ENCODE assay signal across 1 cellular context in the genomic region with DNA sequence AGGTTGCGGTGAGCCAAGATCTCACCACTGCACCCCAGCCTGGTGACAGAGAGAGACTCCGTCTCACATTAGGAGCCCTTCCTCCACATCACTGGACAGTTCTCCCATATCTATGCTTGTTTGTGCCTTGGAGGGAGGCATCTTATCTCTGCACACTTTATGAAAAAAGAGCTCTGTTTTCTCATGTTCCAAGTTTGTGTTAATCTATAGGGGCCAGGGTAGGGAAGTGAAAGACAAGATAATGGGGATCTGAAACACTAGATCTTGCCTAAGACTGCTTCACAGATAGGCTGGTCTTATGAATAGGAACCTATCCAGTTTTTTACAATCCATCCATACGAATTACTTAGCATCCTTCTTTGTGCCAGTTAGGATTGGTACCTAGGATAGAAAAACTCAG.
TF ChIP-seq lines count a peak whose summit lies in the region.

No MANE protein-coding gene starts in this region.

TF ChIP-seq in SK-N-SH, 30 proteins besides CTCF, POLR2A, EP300 and RAD21 (continued from another document):
- TF ChIP-seq, protein P1, sequence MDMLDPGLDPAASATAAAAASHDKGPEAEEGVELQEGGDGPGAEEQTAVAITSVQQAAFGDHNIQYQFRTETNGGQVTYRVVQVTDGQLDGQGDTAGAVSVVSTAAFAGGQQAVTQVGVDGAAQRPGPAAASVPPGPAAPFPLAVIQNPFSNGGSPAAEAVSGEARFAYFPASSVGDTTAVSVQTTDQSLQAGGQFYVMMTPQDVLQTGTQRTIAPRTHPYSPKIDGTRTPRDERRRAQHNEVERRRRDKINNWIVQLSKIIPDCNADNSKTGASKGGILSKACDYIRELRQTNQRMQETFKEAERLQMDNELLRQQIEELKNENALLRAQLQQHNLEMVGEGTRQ (IDR thresholded peaks at IDR 0.05; ENCODE audit: borderline replicate concordance, low read depth, low read length), result no peak
- TF ChIP-seq, protein P2, sequence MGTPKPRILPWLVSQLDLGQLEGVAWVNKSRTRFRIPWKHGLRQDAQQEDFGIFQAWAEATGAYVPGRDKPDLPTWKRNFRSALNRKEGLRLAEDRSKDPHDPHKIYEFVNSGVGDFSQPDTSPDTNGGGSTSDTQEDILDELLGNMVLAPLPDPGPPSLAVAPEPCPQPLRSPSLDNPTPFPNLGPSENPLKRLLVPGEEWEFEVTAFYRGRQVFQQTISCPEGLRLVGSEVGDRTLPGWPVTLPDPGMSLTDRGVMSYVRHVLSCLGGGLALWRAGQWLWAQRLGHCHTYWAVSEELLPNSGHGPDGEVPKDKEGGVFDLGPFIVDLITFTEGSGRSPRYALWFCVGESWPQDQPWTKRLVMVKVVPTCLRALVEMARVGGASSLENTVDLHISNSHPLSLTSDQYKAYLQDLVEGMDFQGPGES (IDR thresholded peaks at IDR 0.05; ENCODE audit: low read depth, low read length), result no peak
- no peak for TF ChIP-seq POLR2AphosphoS5 (IDR thresholded peaks at IDR 0.05; ENCODE audit: low read depth, low read length)
- no peak for TF ChIP-seq RXRA (IDR thresholded peaks at IDR 0.05; ENCODE audit: borderline replicate concordance, low read depth)
- TF ChIP-seq TCF12 (IDR thresholded peaks at IDR 0.05), result no peak
- TF ChIP-seq GABPA (IDR thresholded peaks at IDR 0.05; ENCODE audit: low read depth), result no peak
- no peak for TF ChIP-seq USF1 (IDR thresholded peaks at IDR 0.05; ENCODE audit: borderline replicate concordance, low read depth)
- no peak for TF ChIP-seq ELF1 (IDR thresholded peaks at IDR 0.05)
- TF ChIP-seq, protein P3, sequence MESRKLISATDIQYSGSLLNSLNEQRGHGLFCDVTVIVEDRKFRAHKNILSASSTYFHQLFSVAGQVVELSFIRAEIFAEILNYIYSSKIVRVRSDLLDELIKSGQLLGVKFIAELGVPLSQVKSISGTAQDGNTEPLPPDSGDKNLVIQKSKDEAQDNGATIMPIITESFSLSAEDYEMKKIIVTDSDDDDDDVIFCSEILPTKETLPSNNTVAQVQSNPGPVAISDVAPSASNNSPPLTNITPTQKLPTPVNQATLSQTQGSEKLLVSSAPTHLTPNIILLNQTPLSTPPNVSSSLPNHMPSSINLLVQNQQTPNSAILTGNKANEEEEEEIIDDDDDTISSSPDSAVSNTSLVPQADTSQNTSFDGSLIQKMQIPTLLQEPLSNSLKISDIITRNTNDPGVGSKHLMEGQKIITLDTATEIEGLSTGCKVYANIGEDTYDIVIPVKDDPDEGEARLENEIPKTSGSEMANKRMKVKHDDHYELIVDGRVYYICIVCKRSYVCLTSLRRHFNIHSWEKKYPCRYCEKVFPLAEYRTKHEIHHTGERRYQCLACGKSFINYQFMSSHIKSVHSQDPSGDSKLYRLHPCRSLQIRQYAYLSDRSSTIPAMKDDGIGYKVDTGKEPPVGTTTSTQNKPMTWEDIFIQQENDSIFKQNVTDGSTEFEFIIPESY (IDR thresholded peaks at IDR 0.05; ENCODE audit: borderline replicate concordance, low read depth), result no peak
- TF ChIP-seq NFIC (IDR thresholded peaks at IDR 0.05; ENCODE audit: borderline replicate concordance), result no peak
- TF ChIP-seq YY1 (IDR thresholded peaks at IDR 0.05; ENCODE audit: low read depth), result no peak
- no peak for TF ChIP-seq SMC3 (IDR thresholded peaks at IDR 0.05; ENCODE audit: low read depth, low read length)
